In the genomic region with DNA sequence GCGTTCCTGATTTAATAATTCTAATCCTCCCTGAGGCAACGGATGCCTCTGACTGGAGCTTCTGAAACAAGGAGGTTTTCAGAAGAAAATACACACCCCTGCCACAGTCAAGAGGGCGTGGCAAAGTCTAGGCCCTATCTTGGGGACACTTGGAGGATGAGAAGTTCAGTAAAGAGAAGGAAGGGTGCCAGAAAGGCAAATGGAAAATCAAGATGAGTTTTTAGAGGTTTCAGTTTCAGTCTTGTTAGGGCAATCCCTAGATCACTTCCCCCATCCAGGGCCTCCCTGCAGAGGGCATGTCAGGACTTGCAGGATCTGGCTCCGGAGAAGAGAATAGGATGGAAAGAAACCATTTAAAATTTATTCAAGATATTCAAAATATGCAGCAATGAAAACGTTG, we compare ENCODE assay signal across 9 cellular contexts. TPM values are rescaled to one million over a fixed set of nuclear protein-coding genes. Genes with fewer than 3 reads are reported as not detected.
DNase-seq lines count a peak whose midpoint lies in the region; ATAC-seq, FAIRE-seq and TF ChIP-seq lines count a peak whose summit lies in the region.
"Had no signal": no experiment of that assay in that cellular context is flagged by ENCODE, and none has a peak within 500 bp of the region (broad histone marks: within the 10 kb centered on the region; RNA-seq: fewer than 3 reads in every experiment).

No MANE protein-coding gene starts in this region.

- no peak overlapping the region for H3K9ac ChIP-seq in GM12878 (ENCODE audit: control insufficient read depth, insufficient read depth, low read length)

- SMC1A ChIA-PET in GM12878 (lab: Charles Lee; ENCODE audit: uncharacterized antibody, unreplicated experiment), result interaction anchor here (1.0 to 1.6 kb wide), 2 partner anchors 8 to 114 kb away, joined by 3 read pairs; no protein-coding TSS in a partner anchor

- H3K4me3 ChIP-seq in AG04450 (ENCODE audit: low read depth, low read length), result no peak overlapping the region
- no peak overlapping the region for H3K4me3 ChIP-seq in GM12878
- peak overlapping the region; percentile 64 for H3K4me3 ChIP-seq in thoracic aorta

- TF ChIP-seq POLR2A in GM12878 (IDR thresholded peaks at IDR 0.05; ENCODE audit: low read depth, low read length), result no peak

- CTCF ChIA-PET in AG04450 (lab: Charles Lee) (interaction anchor here (1.3 to 1.7 kb wide), 3 partner anchors 40 to 116 kb away, joined by 3 to 7 read pairs (median 5); no protein-coding TSS in a partner anchor), GM12878 (lab: Yijun Ruan, JAX) (no interaction called here)

- H3K9me3 ChIP-seq in AG04450 (ENCODE audit: control insufficient read depth, insufficient read depth, low read length) (no peaks in the 10 kb centered on the region), GM12878 (replicated peaks; ENCODE audit: control insufficient read depth, insufficient read depth, low read length) (no peaks in the 10 kb centered on the region), thoracic aorta (no peaks in the 10 kb centered on the region)

- no peaks in the 10 kb centered on the region for H3K79me2 ChIP-seq in GM12878 (ENCODE audit: control insufficient read depth, insufficient read depth, low read length)

- RAD21 ChIA-PET in GM12878 (lab: Charles Lee; ENCODE audit: unreplicated experiment), result no interaction called here

- H3K36me3 ChIP-seq in GM12878 (ENCODE audit: control insufficient read depth in 2 of 2, insufficient read depth in 2 of 2, low read length in 1 of 2) (no peaks in the 10 kb centered on the region), thoracic aorta (no peaks in the 10 kb centered on the region)

- no peak overlapping the region; the same call in 1 of the 2 replicates for H2AFZ ChIP-seq in GM12878 (ENCODE audit: control insufficient read depth, low read depth, low read length)

- TF ChIP-seq CTCF in AG04450 (IDR thresholded peaks at IDR 0.05; ENCODE audit: low read depth, low read length) (0 out of 2 replicates have a peak, but pooled peaks have one; percentile 14), GM12878 (IDR thresholded peaks at IDR 0.05 in 2 of 3, conservative IDR thresholded peaks at IDR 0.05 in 1 of 3; ENCODE audit: control insufficient read depth in 2 of 3, extremely low read depth in 1 of 3, insufficient read depth in 1 of 3, low read depth in 3 of 3, low read length in 3 of 3) (no peak), thoracic aorta (IDR thresholded peaks at IDR 0.05) (no peak)

- in situ Hi-C loops in GM12878 (cut with MboI), result no loop called here

- intact Hi-C loops in GM12878 (cut with micrococcal nuclease; ENCODE audit: unreplicated experiment), result no loop called here

- H3K4me2 ChIP-seq in GM12878 (ENCODE audit: control insufficient read depth, insufficient read depth), result no peak overlapping the region

- no TSS peak for BruUV-seq in GM12878 (replicated peaks; lab: Mats Ljungman, UMichigan)

- H3K4me1 ChIP-seq in GM12878 (ENCODE audit: control insufficient read depth, insufficient read depth, low read length) (peaks cover 3% of the 10 kb centered on the region), thoracic aorta (ENCODE audit: control insufficient read depth in 1 of 2, low read depth in 2 of 2) (peaks cover 8 to 14% of the 10 kb centered on the region in 2 donors)

- no peak for FAIRE-seq in GM12878 (lab: Jason Lieb, UNC)
- FAIRE-seq: colon had no signal

- POLR2A ChIA-PET in AG04450 (lab: Yijun Ruan, JAX) (no interaction called here), GM12878 (lab: Charles Lee) (no interaction called here)

- no peak for TF ChIP-seq EP300 in GM12878 (IDR thresholded peaks at IDR 0.05; ENCODE audit: borderline replicate concordance in 1 of 2, control insufficient read depth in 1 of 2, low read depth in 2 of 2, low read length in 2 of 2)

- no peak for TF ChIP-seq RAD21 in GM12878 (IDR thresholded peaks at IDR 0.05; ENCODE audit: insufficient read depth, low read depth, low read length)

- 35% methylated on average over 5 of the region's 5 CpGs for WGBS in GM12878 (ENCODE audit: insufficient coverage, insufficient replicate concordance, low lambda C conversion rate, missing lambda C conversion rate)

- no peaks in the 10 kb centered on the region for H3K27me3 ChIP-seq in AG04450 (ENCODE audit: control insufficient read depth, insufficient read depth, low read length)
- H3K27me3 ChIP-seq in GM12878 (replicated peaks in 1 of 2; ENCODE audit: control insufficient read depth in 2 of 2, insufficient read depth in 2 of 2, low read length in 1 of 2), result no peaks in the 10 kb centered on the region; a peak in 1 of 4 replicates
- H3K27me3 ChIP-seq in thoracic aorta (replicated peaks; ENCODE audit: insufficient read depth), result no peaks in the 10 kb centered on the region

- peak; percentile 83 for ATAC-seq in GM19463 (IDR thresholded peaks at IDR 0.05; ENCODE audit: unreplicated experiment)
- peak; percentile 45 for ATAC-seq in GM12878
- ATAC-seq in thoracic aorta (ENCODE audit: insufficient number of reproducible peaks, low FRiP score, low read depth), result no peak
- ATAC-seq in HG02642 (IDR thresholded peaks at IDR 0.05; ENCODE audit: poor library complexity, unreplicated experiment), result no peak

- DNase-seq in AG04450 (ENCODE audit: low read depth, low spot score), result peak; percentile 88
- DNase-seq in NCI-H146 (lab: John Stamatoyannopoulos, UW), result peak; percentile 80
- no peak for DNase-seq in GM12878 (ENCODE audit: low read depth, low spot score)
- DNase-seq in islet precursor cell, result peak; percentile 76
- no peak for DNase-seq in thoracic aorta (ENCODE audit: low spot score)
- DNase-seq in T-helper 9 cell, result no peak

- no peaks in the 10 kb centered on the region for H4K20me1 ChIP-seq in GM12878 (ENCODE audit: control insufficient read depth, insufficient read depth)

- H3K27ac ChIP-seq in AG04450 (ENCODE audit: low read depth, low read length) (peak overlapping the region; percentile 93), GM12878 (ENCODE audit: control insufficient read depth, insufficient read depth) (no peak overlapping the region), thoracic aorta (peak overlapping the region; percentile 58 to 74)

TF ChIP-seq in GM12878, 131 proteins besides CTCF, POLR2A, EP300 and RAD21:
- no peak for TF ChIP-seq CHD2 (IDR thresholded peaks at IDR 0.05; ENCODE audit: borderline replicate concordance, low read depth, low read length)
- TF ChIP-seq CBX3 (IDR thresholded peaks at IDR 0.05; ENCODE audit: borderline replicate concordance, low read depth), result no peak
- no peak for TF ChIP-seq BHLHE40 (IDR thresholded peaks at IDR 0.05; ENCODE audit: borderline replicate concordance in 1 of 2, low read depth in 2 of 2, low read length in 1 of 2)
- no peak for TF ChIP-seq HDGF (IDR thresholded peaks at IDR 0.05)
- no peak for TF ChIP-seq SIN3A (IDR thresholded peaks at IDR 0.05; ENCODE audit: low read depth, low read length)
- no peak for TF ChIP-seq SUZ12 (IDR thresholded peaks at IDR 0.05; ENCODE audit: unreplicated experiment)
- no peak for TF ChIP-seq STAT1 (conservative IDR thresholded peaks at IDR 0.05)
- TF ChIP-seq MYC (IDR thresholded peaks at IDR 0.05; ENCODE audit: insufficient read depth, insufficient read length, insufficient replicate concordance, low read length, severe bottlenecking), result no peak
- TF ChIP-seq IRF4 (IDR thresholded peaks at IDR 0.05; ENCODE audit: low read depth, low read length), result no peak
- no peak for TF ChIP-seq LARP7 (IDR thresholded peaks at IDR 0.05)

RNA-seq across cellular contexts. Expression of a gene that starts 28.5 kb away (rescaled TPM):
- polyA plus RNA-seq in AG04450 (2011; rRNA removed) (18.4 and 25.1 TPM in 2 replicates), GM12878 (2011; rRNA removed) (0.14 and 0.16 TPM in 2 replicates), GM12878 (2014; fragmentation: Illumina TruSeq; extraction: Trizol) (0.63 and 0.68 TPM in 2 replicates), GM12878 (2014; fragmentation: Nextera tagmentation; extraction: Ambion mirVana) (under 1 TPM; 0.13 to 0.22 TPM), GM12878 (2014; rRNA removed) (0.28 and 0.91 TPM in 2 replicates), GM12878 (2016; fragmentation: Nextera tagmentation; extraction: Ambion mirVana) (under 1 TPM; 0.20 to 0.21 TPM)
- 19.3 and 27.6 TPM in 2 replicates for polyA minus RNA-seq in AG04450 (2011; rRNA and poly(A)+ RNA removed)
- total RNA-seq in GM12878 (2013; cell fraction: nucleolus; rRNA removed), result not detected in 2 replicates
- total RNA-seq in GM12878 (2014; rRNA removed) (0.51 and 0.76 TPM in 2 replicates), GM12878 (2014; rRNA removed; fragmentation: Illumina TruSeq; extraction: Trizol) (0.69 and 0.72 TPM in 2 replicates), GM12878 (2021) (1.5 and 1.7 TPM in 2 replicates), thoracic aorta (10 to 100 TPM; 25.5 to 50.2 TPM)
- polyA plus RNA-seq in GM12878 (2011; ENCODE audit: low read depth), result 0.54 TPM
- polyA plus RNA-seq in GM12878 (2011; cell fraction: cytosol; rRNA removed), result 0.04 and 0.05 TPM in 2 replicates
- polyA plus RNA-seq in GM12878 (2011; cell fraction: nucleus; rRNA removed), result 0.03 and 0.10 TPM in 2 replicates
- 0.65 and 0.92 TPM in 2 replicates for polyA plus RNA-seq in GM12878 (2012)
- polyA minus RNA-seq in GM12878 (2011; rRNA and poly(A)+ RNA removed), result 0.05 and 0.51 TPM in 2 replicates
- polyA minus RNA-seq in GM12878 (2011; cell fraction: cytosol; rRNA and poly(A)+ RNA removed), result 0.21 TPM in 1 of 2 replicates, not detected in the other
- polyA minus RNA-seq in GM12878 (2011; cell fraction: nucleus; rRNA and poly(A)+ RNA removed), result under 0.01 and 0.10 TPM in 2 replicates

Comparison
In these comparisons a context has a peak if more than half of its experiments do, and no peak if none do; other contexts are left out.
1. DNase-seq: peak in AG04450 (single experiment), NCI-H146 (single experiment) and islet precursor cell (single experiment); none in GM12878 (single experiment), thoracic aorta (single experiment) and T-helper 9 cell (single experiment).
2. ATAC-seq: peak in GM19463 (single experiment) and GM12878 (single experiment); none in thoracic aorta (single experiment) and HG02642 (single experiment).
3. RNA of a gene that starts 28.5 kb away (total RNA-seq): 25.5 to 50.2 TPM in thoracic aorta; 0.51 to 1.7 TPM in GM12878; every median in the first group is over 4 times any median in the second.